In the genomic region with DNA sequence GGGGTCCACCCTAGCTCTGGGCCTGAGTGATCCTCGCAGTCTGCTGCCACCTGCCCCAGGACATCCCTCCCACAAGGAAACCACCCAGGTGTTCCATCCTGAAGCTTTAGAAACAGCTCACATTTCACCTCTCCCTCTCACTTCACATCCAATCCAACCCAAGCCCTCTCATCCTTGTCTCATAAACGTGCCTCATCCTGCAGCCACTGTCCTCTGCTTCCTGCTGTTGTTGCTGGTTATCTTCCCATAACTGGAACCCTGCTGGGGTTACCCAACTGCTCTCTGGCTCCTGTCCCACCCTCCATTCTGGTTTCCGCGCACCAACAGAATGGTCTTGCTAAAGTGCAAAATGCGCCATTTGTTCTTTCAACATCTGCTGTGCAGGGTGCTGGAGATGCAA, we compare ENCODE assay signal across 24 cellular contexts. TPM values are rescaled to one million over a fixed set of nuclear protein-coding genes. Genes with fewer than 3 reads are reported as not detected.
DNase-seq lines count a peak whose midpoint lies in the region; ATAC-seq and TF ChIP-seq lines count a peak whose summit lies in the region.
"Had no signal": no experiment of that assay in that cellular context is flagged by ENCODE, and none has a peak within 500 bp of the region (broad histone marks: within the 10 kb centered on the region; RNA-seq: fewer than 3 reads in every experiment).

No MANE protein-coding gene starts in this region.

- no peaks in the 10 kb centered on the region for H3K4me1 ChIP-seq in foreskin keratinocyte
- H3K4me1 ChIP-seq: BLaER1, SJCRH30 had no signal

- peak; percentile 25 for ATAC-seq in foreskin keratinocyte
- no peak for ATAC-seq in GM21786 (IDR thresholded peaks at IDR 0.05; ENCODE audit: unreplicated experiment)
- no peak for ATAC-seq in HG02970 (IDR thresholded peaks at IDR 0.05; ENCODE audit: low FRiP score, unreplicated experiment)
- ATAC-seq: T-cell had no signal

- TF ChIP-seq CTCF in NB4 (IDR thresholded peaks at IDR 0.05; ENCODE audit: low read depth, low read length) (no peak), foreskin keratinocyte (conservative IDR thresholded peaks at IDR 0.05) (no peak)

- H3K27me3 ChIP-seq in foreskin keratinocyte = peaks cover 28% of the 10 kb centered on the region
- H3K27me3 ChIP-seq: BLaER1 had no signal

- no peak overlapping the region for H3K27ac ChIP-seq in foreskin keratinocyte
- H3K27ac ChIP-seq: 22Rv1, BLaER1, SJCRH30 had no signal

- DNase-seq in DMS 273 (lab: John Stamatoyannopoulos, UW; ENCODE audit: unreplicated experiment) = peak; percentile 29
- no peak for DNase-seq in DMS 273 treated with DMSO at 0.1 percent for 48 hours (lab: John Stamatoyannopoulos, UW)
- peak; percentile 9 for DNase-seq in NB4 (ENCODE audit: low read depth)
- peak; percentile 78 for DNase-seq in NCI-H2171 treated with DMSO at 0.1 percent for 48 hours (lab: John Stamatoyannopoulos, UW)
- no peak for DNase-seq in foreskin keratinocyte
- DNase-seq in NCI-H2227 (lab: John Stamatoyannopoulos, UW; ENCODE audit: unreplicated experiment) = no peak
- DNase-seq: ACHN; CD4-positive, alpha-beta T cell; EL; GF-D8; H7; HFFc6; KBM-7; MM.1S; NCI-H1105; NCI-H187; NCI-H2107; OCI-M1; SJCRH30; T-cell had no signal

- no peak overlapping the region for H3K4me3 ChIP-seq in NB4 (ENCODE audit: low read depth, low read length)
- H3K4me3 ChIP-seq: BLaER1, SJCRH30 had no signal

- TF ChIP-seq POLR2A in NB4 (IDR thresholded peaks at IDR 0.05; ENCODE audit: extremely low read depth, insufficient read length) = no peak

RNA-seq across cellular contexts. Expression of a gene that starts 59.7 kb away (rescaled TPM):
- total RNA-seq in foreskin keratinocyte = 39.0 and 40.9 TPM in 2 replicates
- 44.9 and 45.3 TPM in 2 replicates for polyA plus RNA-seq in foreskin keratinocyte

Comparison
In these comparisons a context has a peak if more than half of its experiments do, and no peak if none do; other contexts are left out.
1. DNase-seq: peak in DMS 273 (single experiment), NB4 (single experiment) and NCI-H2171 treated with DMSO at 0.1 percent for 48 hours (single experiment); none in DMS 273 treated with DMSO at 0.1 percent for 48 hours (single experiment), foreskin keratinocyte (0 of 2) and NCI-H2227 (single experiment).